20 cellular contexts compared by ENCODE assay signal in the genomic region with DNA sequence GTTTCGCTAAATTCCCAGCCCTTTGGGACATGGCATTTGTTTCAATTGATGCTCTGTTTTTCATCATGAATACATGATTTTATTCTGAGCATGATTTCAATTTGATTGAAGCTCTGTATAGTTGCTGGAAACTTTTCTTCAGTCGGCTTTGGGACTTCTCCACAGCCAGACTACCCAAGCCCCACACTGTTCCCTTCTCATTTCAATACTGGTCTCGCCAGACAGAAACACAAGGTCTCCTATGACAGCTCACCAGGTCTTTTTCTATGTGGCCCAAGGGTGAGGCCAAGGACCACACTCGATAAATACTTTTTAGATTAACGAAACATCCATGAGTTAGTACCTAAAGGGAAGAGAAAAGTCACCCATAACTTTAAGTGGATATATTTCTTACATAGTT.
DNase-seq lines count a peak whose midpoint lies in the region; ATAC-seq and TF ChIP-seq lines count a peak whose summit lies in the region.
"Had no signal": no experiment of that assay in that cellular context is flagged by ENCODE, and none has a peak within 500 bp of the region (broad histone marks: within the 10 kb centered on the region; RNA-seq: fewer than 3 reads in every experiment).

No MANE protein-coding gene starts in this region.

- ATAC-seq in left cardiac atrium (peak; percentile 44 to 47), aorta (ENCODE audit: low FRiP score) (no peak)
- ATAC-seq: Right ventricle myocardium inferior had no signal

- H3K27me3 ChIP-seq in OCI-LY1 (ENCODE audit: insufficient read depth, low read length) (no peaks in the 10 kb centered on the region), aorta (ENCODE audit: control insufficient read depth in 1 of 2, insufficient read depth in 2 of 2, low read length in 1 of 2) (no peaks in the 10 kb centered on the region)
- H3K27me3 ChIP-seq: Peyer's patch had no signal

- H3K36me3 ChIP-seq in OCI-LY1 (ENCODE audit: insufficient read depth, low read length), result no peaks in the 10 kb centered on the region
- H3K36me3 ChIP-seq in aorta (ENCODE audit: control insufficient read depth in 1 of 2, insufficient read depth in 2 of 2, low read length in 1 of 2), result no peaks in the 10 kb centered on the region
- H3K36me3 ChIP-seq: Peyer's patch had no signal

- no peak overlapping the region for H2AFZ ChIP-seq in OCI-LY1 (ENCODE audit: low read length)

- DNase-seq in left cardiac atrium, result no peak
- no peak for DNase-seq in cardiac septum (ENCODE audit: low spot score)
- peak; percentile 10 for DNase-seq in globus pallidus (ENCODE audit: low spot score)
- DNase-seq in aorta, result no peak
- no peak for DNase-seq in stimulated activated CD4-positive, alpha-beta T cell treated with anti-CD3 and anti-CD28 coated beads, Interleukin-1b, Interleukin-23, amount 100 ng/mL, for 48 hours
- DNase-seq in DMS79 (lab: John Stamatoyannopoulos, UW), result no peak
- no peak for DNase-seq in GDM1 (lab: John Stamatoyannopoulos, UW)
- DNase-seq: 8988T, EL, H7, HFFc6, Karpas-422, NCI-H1048, NCI-H1436, NCI-H2029, NCI-H2171, NCI-H526, Peyer's patch had no signal

- no peak for TF ChIP-seq CTCF in OCI-LY1 (IDR thresholded peaks at IDR 0.05; ENCODE audit: low read length)

- peak overlapping the region; percentile 53 for H3K9ac ChIP-seq in OCI-LY1 (ENCODE audit: low read length)

- 49 to 51% methylated on average over 5 of the region's 5 CpGs for WGBS in aorta, 2 donors

- intact Hi-C loops in left cardiac atrium (cut with DNase I) (no loop called here), cardiac septum (cut with DNase I) (no loop called here), aorta (cut with DNase I) (no loop called here)

- no peaks in the 10 kb centered on the region for H3F3A ChIP-seq in OCI-LY1 (ENCODE audit: insufficient read depth, low read length)

- H3K4me1 ChIP-seq in OCI-LY1 (ENCODE audit: insufficient read depth, low read length, severe bottlenecking), result peaks cover 78% of the 10 kb centered on the region
- peaks cover 0 to 5% of the 10 kb centered on the region in 2 donors for H3K4me1 ChIP-seq in aorta (ENCODE audit: control insufficient read depth in 1 of 2, insufficient read depth in 2 of 2, low read length in 2 of 2)

- H3K79me2 ChIP-seq in OCI-LY1 (ENCODE audit: insufficient read depth, low read length), result no peaks in the 10 kb centered on the region

- peak overlapping the region; percentile 70 for H3K4me2 ChIP-seq in OCI-LY1 (ENCODE audit: low read length)

- H3K27ac ChIP-seq in OCI-LY1 (ENCODE audit: low read depth, low read length, poor library complexity, severe bottlenecking), result peak overlapping the region; percentile 96
- peak overlapping the region; percentile 78 to 79 for H3K27ac ChIP-seq in aorta (ENCODE audit: low read depth in 1 of 2, low read length in 2 of 2)

- H3K9me3 ChIP-seq in OCI-LY1 (ENCODE audit: low read length) (no peaks in the 10 kb centered on the region), aorta (ENCODE audit: control insufficient read depth, low read length) (no peaks in the 10 kb centered on the region)
- H3K9me3 ChIP-seq: Peyer's patch had no signal

- H4K20me1 ChIP-seq in OCI-LY1 (ENCODE audit: insufficient read depth, low read length), result no peaks in the 10 kb centered on the region

- H3K9me2 ChIP-seq in OCI-LY1 (ENCODE audit: low read depth, low read length), result no peaks in the 10 kb centered on the region

- H3K4me3 ChIP-seq in OCI-LY1 (ENCODE audit: low read depth, low read length, poor library complexity, severe bottlenecking) (peak overlapping the region; percentile 24), aorta (ENCODE audit: low read length in 2 of 2) (no peak overlapping the region)
- H3K4me3 ChIP-seq: Peyer's patch had no signal
